Comparison of ENCODE assay signal across 12 cellular contexts in genomic region chr5:157562111-157562581, GRCh38. TPM values are rescaled to one million over a fixed set of nuclear protein-coding genes. Genes with fewer than 3 reads are reported as not detected.
A peak's percentile ranks its signal among the peaks of the same experiment; 100 is the strongest.
DNase-seq lines count a peak whose midpoint lies in the region; TF ChIP-seq lines count a peak whose summit lies in the region.
"Had no signal": no experiment of that assay in that cellular context is flagged by ENCODE, and none has a peak within 500 bp of the region (broad histone marks: within the 10 kb centered on the region; RNA-seq: fewer than 3 reads in every experiment).

No MANE protein-coding gene starts in this region.

- peaks cover 70% of the 10 kb centered on the region for H3K4me1 Mint-ChIP-seq in nephron

- no peak for TF ChIP-seq POLR2A in lower leg skin (IDR thresholded peaks at IDR 0.05)

- H3K36me3 ChIP-seq in BJ (ENCODE audit: control insufficient read depth, insufficient read depth, low read length): peaks cover 3% of the 10 kb centered on the region
- peaks cover 0 to 9% of the 10 kb centered on the region in 2 donors for H3K36me3 ChIP-seq in duodenal mucosa (ENCODE audit: control insufficient read depth in 1 of 2, insufficient read depth in 2 of 2, low read length in 2 of 2)
- H3K36me3 ChIP-seq: pancreas had no signal

- intact Hi-C loops in lower leg skin (cut with DNase I; ENCODE audit: low total_unique reads): no loop called here

- no peak for TF ChIP-seq CTCF in BJ (IDR thresholded peaks at IDR 0.05; ENCODE audit: insufficient read depth, low read depth, low read length)
- TF ChIP-seq CTCF in nephron (IDR thresholded peaks at IDR 0.05; ENCODE audit: unreplicated experiment in 3 of 3): no peak
- TF ChIP-seq CTCF in lower leg skin (IDR thresholded peaks at IDR 0.05): no peak
- TF ChIP-seq CTCF in foreskin fibroblast (IDR thresholded peaks at IDR 0.05; ENCODE audit: low read depth, low read length): no peak

- H3K9me3 Mint-ChIP-seq in nephron: no peaks in the 10 kb centered on the region

- H3K27me3 ChIP-seq in BJ (ENCODE audit: control insufficient read depth, insufficient read depth, low read length) (no peaks in the 10 kb centered on the region), duodenal mucosa (ENCODE audit: control insufficient read depth in 1 of 2, insufficient read depth in 2 of 2, low read length in 2 of 2) (no peaks in the 10 kb centered on the region)
- H3K27me3 ChIP-seq: hepatocyte, pancreas had no signal

- peak; percentile 48 for DNase-seq in BJ (ENCODE audit: low read depth)
- DNase-seq in NCI-H2171 (lab: John Stamatoyannopoulos, UW): peak; percentile 27
- DNase-seq in lower leg skin (ENCODE audit: low spot score in 2 of 2): no peak
- no peak for DNase-seq in DMS153 (lab: John Stamatoyannopoulos, UW)
- DNase-seq in Kasumi-1 (lab: John Stamatoyannopoulos, UW): no peak
- DNase-seq in foreskin fibroblast: no peak
- DNase-seq: activated CD8-positive, alpha-beta memory T cell treated with anti-CD3 and anti-CD28 coated beads for 24 hours; NCI-H1092 treated with DMSO at 0.1 percent for 48 hours; pancreas had no signal

- H3K9me3 ChIP-seq in duodenal mucosa (ENCODE audit: control insufficient read depth in 1 of 2, low read length in 2 of 2): no peaks in the 10 kb centered on the region
- H3K9me3 ChIP-seq: pancreas had no signal

- 61 to 62% methylated on average over 10 of the region's 10 CpGs for WGBS in lower leg skin, 2 donors

- no peak overlapping the region for H3K4me3 Mint-ChIP-seq in nephron

- peaks cover 19 to 39% of the 10 kb centered on the region in 2 donors for H3K4me1 ChIP-seq in duodenal mucosa (ENCODE audit: control insufficient read depth in 1 of 2, insufficient read depth in 2 of 2, low read length in 2 of 2)
- H3K4me1 ChIP-seq: pancreas had no signal

- H3K27ac Mint-ChIP-seq in nephron: peak overlapping the region in 2 of 3 experiments; percentile 19 to 69

- H3K36me3 Mint-ChIP-seq in nephron (ENCODE audit: low read depth): peaks cover 12% of the 10 kb centered on the region

- no peaks in the 10 kb centered on the region for H3K27me3 Mint-ChIP-seq in nephron (ENCODE audit: low read depth)

- H3K9ac ChIP-seq in duodenal mucosa (ENCODE audit: low read depth in 1 of 2, low read length in 2 of 2): peak overlapping the region in 1 of 2 donors; percentile 1

- CTCF ChIA-PET in BJ (lab: Yijun Ruan, JAX): interaction anchor here (0.8 to 1.5 kb wide), 5 partner anchors 9 to 108 kb away, joined by 3 to 4 read pairs (median 3); no protein-coding TSS in a partner anchor

- POLR2A ChIA-PET in BJ (lab: Charles Lee): no interaction called here

- peak overlapping the region; percentile 52 for H3K27ac ChIP-seq in duodenal mucosa (ENCODE audit: low read depth, low read length)
- H3K27ac ChIP-seq: hepatocyte, pancreas had no signal

- H3K4me3 ChIP-seq in BJ (ENCODE audit: low read depth, low read length) (no peak overlapping the region), duodenal mucosa (ENCODE audit: low read depth in 1 of 2, low read length in 2 of 2) (no peak overlapping the region), lower leg skin (ENCODE audit: low read depth, poor library complexity, severe bottlenecking) (no peak overlapping the region), foreskin fibroblast (ENCODE audit: low read depth in 1 of 2, low read length in 2 of 2) (no peak overlapping the region)
- H3K4me3 ChIP-seq: hepatocyte, pancreas had no signal

RNA-seq across cellular contexts. Expression of gene ADAM19, which starts 13.4 kb away (rescaled TPM):
- 57.5 and 68.3 TPM in 2 replicates for polyA plus RNA-seq in BJ (2011; rRNA removed)
- 110 and 114 TPM in 2 replicates for polyA minus RNA-seq in BJ (2011; rRNA and poly(A)+ RNA removed)
- total RNA-seq in lower leg skin: 1 to 10 TPM in 2 of 4 donors, under 1 TPM in 2; 0.68 to 1.7 (median 1.0) TPM

Comparison
In these comparisons a context has a peak if more than half of its experiments do, and no peak if none do; other contexts are left out.
1. DNase-seq: peak in BJ (single experiment) and NCI-H2171 (single experiment); none in lower leg skin (0 of 2), DMS153 (single experiment), Kasumi-1 (0 of 2) and foreskin fibroblast (0 of 2).